In the genomic region with DNA sequence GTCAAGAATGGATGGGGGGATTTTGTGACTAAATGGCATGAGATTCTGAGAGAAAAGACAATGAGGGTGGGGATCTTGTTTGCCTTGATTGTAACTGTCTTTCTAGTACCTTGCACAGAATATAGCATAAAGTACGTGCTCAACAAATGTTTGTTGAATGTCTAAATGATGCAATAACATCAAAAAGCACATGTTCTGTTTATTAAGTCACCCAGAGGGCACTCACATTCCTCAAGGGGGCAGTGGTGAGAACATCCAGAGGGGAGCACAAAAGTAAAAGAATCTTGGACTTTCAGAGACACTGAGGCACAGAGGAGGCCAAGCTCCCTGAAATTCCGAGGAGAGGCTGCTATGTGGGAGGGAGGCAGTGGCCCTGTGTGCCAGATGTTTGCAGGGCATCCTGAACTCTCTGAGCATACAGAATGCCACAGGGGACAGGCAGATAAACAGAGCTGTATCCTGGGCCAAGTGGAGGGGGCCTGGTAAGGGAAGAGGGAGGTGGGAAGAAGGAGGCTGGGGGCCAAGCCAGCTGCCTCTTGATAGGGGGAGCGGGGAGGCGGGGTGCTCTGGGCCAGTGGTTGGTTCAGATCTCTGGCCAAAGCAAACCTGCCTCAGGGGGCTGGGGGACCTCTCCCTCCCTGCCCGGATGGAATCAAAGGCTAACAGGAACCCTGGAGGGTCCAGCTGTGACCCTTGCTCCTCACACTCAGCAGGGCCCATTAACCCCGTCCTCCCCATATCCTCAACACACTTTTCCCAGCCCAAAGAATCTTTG, we compare ENCODE assay signal across 1 cellular context.
TF ChIP-seq lines count a peak whose summit lies in the region.

No MANE protein-coding gene starts in this region.

TF ChIP-seq in IMR-90, 13 proteins besides CTCF, POLR2A, EP300 and RAD21:
- TF ChIP-seq MAFK (IDR thresholded peaks at IDR 0.05; ENCODE audit: low read depth, low read length) (no peak), NFE2L2 (IDR thresholded peaks at IDR 0.05; ENCODE audit: low read depth, low read length) (no peak), CHD1 (IDR thresholded peaks at IDR 0.05; ENCODE audit: low read depth, low read length) (no peak), USF2 (IDR thresholded peaks at IDR 0.05; ENCODE audit: low read depth, low read length) (no peak), RFX5 (IDR thresholded peaks at IDR 0.05; ENCODE audit: low read depth, low read length) (no peak), MAZ (IDR thresholded peaks at IDR 0.05; ENCODE audit: borderline replicate concordance, low read depth, low read length) (no peak), MXI1 (IDR thresholded peaks at IDR 0.05; ENCODE audit: borderline replicate concordance, low read depth, low read length) (no peak), CEBPB (IDR thresholded peaks at IDR 0.05; ENCODE audit: low read depth, low read length) (peak; percentile 89), FOS (IDR thresholded peaks at IDR 0.05; ENCODE audit: low read depth, low read length) (no peak)
